ENCODE assay signal across 18 cellular contexts in genomic region chr5:96207420-96207819, GRCh38.
DNase-seq lines count a peak whose midpoint lies in the region; FAIRE-seq and TF ChIP-seq lines count a peak whose summit lies in the region.
"Had no signal": no experiment of that assay in that cellular context is flagged by ENCODE, and none has a peak within 500 bp of the region (broad histone marks: within the 10 kb centered on the region; RNA-seq: fewer than 3 reads in every experiment).

No MANE protein-coding gene starts in this region.

- TF ChIP-seq CTCF in astrocyte (IDR thresholded peaks at IDR 0.05; ENCODE audit: insufficient read depth, low read depth, low read length) (no peak), fibroblast of pulmonary artery (IDR thresholded peaks at IDR 0.05; ENCODE audit: low read length, missing control alignments) (no peak)

- H3K4me1 ChIP-seq in astrocyte (ENCODE audit: insufficient read depth, low read length), result peaks cover 12% of the 10 kb centered on the region
- H3K4me1 ChIP-seq: BE2C had no signal

- H3K27me3 ChIP-seq in astrocyte (ENCODE audit: insufficient read depth, low read length) (no peaks in the 10 kb centered on the region), H7 (ENCODE audit: control insufficient read depth, insufficient read depth, low read length) (no peaks in the 10 kb centered on the region)
- H3K27me3 ChIP-seq: BE2C had no signal

- peak; percentile 28 for DNase-seq in DMS53 (lab: John Stamatoyannopoulos, UW)
- DNase-seq in DMS53 treated with DMSO at 0.1 percent for 48 hours (lab: John Stamatoyannopoulos, UW; ENCODE audit: unreplicated experiment), result no peak
- no peak for DNase-seq in astrocyte (ENCODE audit: low read depth)
- peak; percentile 16 for DNase-seq in fibroblast of pulmonary artery (ENCODE audit: low read depth)
- DNase-seq in H7, result no peak
- DNase-seq in activated CD4-positive, CD25-positive, alpha-beta regulatory T cell treated with anti-CD3 and anti-CD28 coated beads, Interleukin-2, amount 50 U/mL, for 72 hours, result no peak
- no peak for DNase-seq in AG20443 (ENCODE audit: low spot score)
- DNase-seq: 8988T; ACHN; BE2C; CD8-positive, alpha-beta T cell; COR-L47; DMS79; H9 had no signal

- H3K9me3 ChIP-seq in astrocyte (ENCODE audit: insufficient read depth, low read depth, low read length), result no peaks in the 10 kb centered on the region
- H3K9me3 ChIP-seq: BE2C had no signal

- no peak overlapping the region for H3K27ac ChIP-seq in astrocyte (ENCODE audit: low read depth, low read length)

- H3K27ac Mint-ChIP-seq in astrocyte (ENCODE audit: unreplicated experiment), result no peak overlapping the region
- H3K27ac Mint-ChIP-seq: CD14-positive monocyte; CD8-positive, alpha-beta T cell; H9 had no signal

- no peak overlapping the region for H3K4me3 ChIP-seq in astrocyte (ENCODE audit: insufficient read depth, low read depth, low read length)
- H3K4me3 ChIP-seq in fibroblast of pulmonary artery (replicated peaks; ENCODE audit: low read depth, low read length), result no peak overlapping the region
- H3K4me3 ChIP-seq in H7 (ENCODE audit: insufficient read depth, low read depth, low read length), result no peak overlapping the region
- H3K4me3 ChIP-seq: GM12878 had no signal

- no peak overlapping the region for H3K4me2 ChIP-seq in astrocyte (ENCODE audit: low read length)

- no peaks in the 10 kb centered on the region for H3K79me2 ChIP-seq in astrocyte (ENCODE audit: insufficient read depth, low read length)

- peaks cover 6% of the 10 kb centered on the region for H3K36me3 Mint-ChIP-seq in astrocyte (ENCODE audit: low read depth, unreplicated experiment)
- H3K36me3 Mint-ChIP-seq: CD14-positive monocyte; CD8-positive, alpha-beta T cell had no signal

- no peak overlapping the region for H3K9ac ChIP-seq in astrocyte (ENCODE audit: low read length)

- H3K9me3 Mint-ChIP-seq in astrocyte (ENCODE audit: unreplicated experiment), result peaks cover 25% of the 10 kb centered on the region

- H3K36me3 ChIP-seq in astrocyte (ENCODE audit: insufficient read depth, low read length), result no peaks in the 10 kb centered on the region
- H3K36me3 ChIP-seq in H7 (replicated peaks; ENCODE audit: control insufficient read depth, insufficient read depth, low read length), result no peaks in the 10 kb centered on the region
- H3K36me3 ChIP-seq: BE2C had no signal

- no peak overlapping the region for H3K4me3 Mint-ChIP-seq in astrocyte (ENCODE audit: unreplicated experiment)
- H3K4me3 Mint-ChIP-seq: CD14-positive monocyte; CD8-positive, alpha-beta T cell; H9 had no signal

- FAIRE-seq in astrocyte (lab: Jason Lieb, UNC), result peak; percentile 73
- FAIRE-seq: D721Med, GM12878, GM18507 had no signal

- no peaks in the 10 kb centered on the region for H4K20me1 ChIP-seq in astrocyte (ENCODE audit: insufficient read depth, low read length)

- H2AFZ ChIP-seq in astrocyte (ENCODE audit: low read depth, low read length), result no peak overlapping the region

- H3K27me3 Mint-ChIP-seq in astrocyte (ENCODE audit: low read depth, unreplicated experiment), result no peaks in the 10 kb centered on the region

- peaks cover 10% of the 10 kb centered on the region for H3K4me1 Mint-ChIP-seq in astrocyte (ENCODE audit: low read depth, unreplicated experiment)
- H3K4me1 Mint-ChIP-seq: H9 had no signal

Comparison
In these comparisons a context has a peak if more than half of its experiments do, and no peak if none do; other contexts are left out.
1. DNase-seq: peak in DMS53 (single experiment) and fibroblast of pulmonary artery (single experiment); none in DMS53 treated with DMSO at 0.1 percent for 48 hours (single experiment), astrocyte (single experiment), H7 (single experiment), activated CD4-positive, CD25-positive, alpha-beta regulatory T cell treated with anti-CD3 and anti-CD28 coated beads, Interleukin-2, amount 50 U/mL, for 72 hours (single experiment) and AG20443 (single experiment).